Comparison of ENCODE assay signal across 21 cellular contexts in genomic region chr7:12646139-12646538, GRCh38. TPM values are rescaled to one million over a fixed set of nuclear protein-coding genes. Genes with fewer than 3 reads are reported as not detected.
DNase-seq lines count a peak whose midpoint lies in the region; ATAC-seq, FAIRE-seq and TF ChIP-seq lines count a peak whose summit lies in the region.
"Had no signal": no experiment of that assay in that cellular context is flagged by ENCODE, and none has a peak within 500 bp of the region (broad histone marks: within the 10 kb centered on the region; RNA-seq: fewer than 3 reads in every experiment).

No MANE protein-coding gene starts in this region.

- peaks cover 54% of the 10 kb centered on the region for H3K4me1 Mint-ChIP-seq in HFFc6 (ENCODE audit: low read depth)
- H3K4me1 Mint-ChIP-seq: activated CD8-positive, alpha-beta memory T cell treated with anti-CD3 and anti-CD28 coated beads, Interleukin-2, amount 10 ng/mL, durations not matched to agents 7 days and 5 days; immature natural killer cell; neural crest cell; T-helper 17 cell had no signal

- H3K4me3 Mint-ChIP-seq in HFFc6: no peak overlapping the region
- H3K4me3 Mint-ChIP-seq: activated CD8-positive, alpha-beta memory T cell treated with anti-CD3 and anti-CD28 coated beads, Interleukin-2, amount 10 ng/mL, durations not matched to agents 7 days and 5 days; immature natural killer cell; neural crest cell; T-helper 17 cell had no signal

- peak overlapping the region; percentile 61 for H3K27ac Mint-ChIP-seq in HFFc6
- H3K27ac Mint-ChIP-seq in activated naive CD4-positive, alpha-beta T cell treated with anti-CD3 and anti-CD28 coated beads, Interleukin-2, amount 50 U/mL, for 72 hours: no peak overlapping the region
- H3K27ac Mint-ChIP-seq: activated CD8-positive, alpha-beta memory T cell treated with anti-CD3 and anti-CD28 coated beads, Interleukin-2, amount 10 ng/mL, durations not matched to agents 7 days and 5 days; immature natural killer cell; T-helper 17 cell had no signal

- H3K9me3 ChIP-seq in adipocyte (ENCODE audit: control insufficient read depth, low read length): no peaks in the 10 kb centered on the region
- no peaks in the 10 kb centered on the region for H3K9me3 ChIP-seq in pancreas
- H3K9me3 ChIP-seq: vagina had no signal

- H3K36me3 ChIP-seq in adipocyte (ENCODE audit: control insufficient read depth, insufficient read depth, low read length, severe bottlenecking) (no peaks in the 10 kb centered on the region), pancreas (no peaks in the 10 kb centered on the region)
- H3K36me3 ChIP-seq: vagina had no signal

- H3K27me3 Mint-ChIP-seq in HFFc6 (ENCODE audit: insufficient read depth): no peaks in the 10 kb centered on the region
- H3K27me3 Mint-ChIP-seq: activated CD8-positive, alpha-beta memory T cell treated with anti-CD3 and anti-CD28 coated beads, Interleukin-2, amount 10 ng/mL, durations not matched to agents 7 days and 5 days; T-helper 17 cell had no signal

- no peaks in the 10 kb centered on the region for H3K4me1 ChIP-seq in adipocyte (ENCODE audit: control insufficient read depth, insufficient read depth, low read length)
- no peaks in the 10 kb centered on the region for H3K4me1 ChIP-seq in pancreas
- H3K4me1 ChIP-seq: vagina had no signal

- no peak overlapping the region for H3K4me3 ChIP-seq in AG09309 (ENCODE audit: control insufficient read depth, low read depth, low read length)
- H3K4me3 ChIP-seq in adipocyte (ENCODE audit: low read length): no peak overlapping the region
- H3K4me3 ChIP-seq in pancreas: no peak overlapping the region
- H3K4me3 ChIP-seq: vagina had no signal

- no peak overlapping the region for H3K9ac ChIP-seq in adipocyte (ENCODE audit: low read length)

- H3K36me3 Mint-ChIP-seq in HFFc6 (ENCODE audit: low read depth): peaks cover 14% of the 10 kb centered on the region; the same call in 1 of the 2 replicates
- H3K36me3 Mint-ChIP-seq in activated naive CD4-positive, alpha-beta T cell treated with anti-CD3 and anti-CD28 coated beads, Interleukin-2, amount 50 U/mL, for 72 hours: no peaks in the 10 kb centered on the region
- H3K36me3 Mint-ChIP-seq: activated CD8-positive, alpha-beta memory T cell treated with anti-CD3 and anti-CD28 coated beads, Interleukin-2, amount 10 ng/mL, durations not matched to agents 7 days and 5 days; immature natural killer cell had no signal

- no peaks in the 10 kb centered on the region for H3K9me3 Mint-ChIP-seq in HFFc6
- no peaks in the 10 kb centered on the region for H3K9me3 Mint-ChIP-seq in activated naive CD4-positive, alpha-beta T cell treated with anti-CD3 and anti-CD28 coated beads, Interleukin-2, amount 50 U/mL, for 72 hours
- H3K9me3 Mint-ChIP-seq: immature natural killer cell, neural crest cell had no signal

- TF ChIP-seq CTCF in AG09309 (IDR thresholded peaks at IDR 0.05; ENCODE audit: control insufficient read depth, insufficient read depth, low read depth, low read length, missing control alignments) (no peak), HFFc6 (IDR thresholded peaks at IDR 0.05) (no peak), pancreas (IDR thresholded peaks at IDR 0.05) (no peak)

- intact Hi-C loops in pancreas (cut with DNase I) (loop anchor here in 1 of 3 donors (10.0 kb wide), 1 partner anchor 619 kb away; no protein-coding TSS in a partner anchor), head of caudate nucleus (cut with DNase I) (no loop called here)

- 66 to 68% methylated on average over 1 of the region's 1 CpG for WGBS in pancreas, 2 donors

- no peak for FAIRE-seq in pancreas (lab: Jason Lieb, UNC)
- FAIRE-seq: colon had no signal

- no peak for ATAC-seq in pancreas
- no peak for ATAC-seq in activated naive CD4-positive, alpha-beta T cell treated with anti-CD3 and anti-CD28 coated beads, Interleukin-2, amount 50 U/mL, for 72 hours
- ATAC-seq: activated CD8-positive, alpha-beta memory T cell treated with anti-CD3 and anti-CD28 coated beads, Interleukin-2, amount 10 ng/mL, durations not matched to agents 7 days and 5 days; T-helper 17 cell had no signal

- peak; percentile 17 for DNase-seq in AG09309 (ENCODE audit: low read depth)
- peak; percentile 55 for DNase-seq in HFFc6
- DNase-seq in adipocyte (ENCODE audit: low read depth): peak; percentile 45
- DNase-seq in iris pigment epithelial cell (ENCODE audit: low read depth): peak; percentile 77
- DNase-seq in pancreas: no peak
- DNase-seq in middle frontal gyrus (ENCODE audit: extremely low spot score, low spot score): no peak
- no peak for DNase-seq in activated naive CD4-positive, alpha-beta T cell treated with anti-CD3 and anti-CD28 coated beads, Interleukin-2, amount 50 U/mL, for 72 hours (ENCODE audit: low spot score in 2 of 2)
- no peak for DNase-seq in head of caudate nucleus
- DNase-seq: activated CD4-positive, CD25-positive, alpha-beta regulatory T cell treated with anti-CD3 and anti-CD28 coated beads, Interleukin-2, amount 50 U/mL, for 72 hours; activated CD8-positive, alpha-beta memory T cell treated with anti-CD3 and anti-CD28 coated beads, Interleukin-2, amount 10 ng/mL, durations not matched to agents 7 days and 5 days; activated effector memory CD4-positive, alpha-beta T cell treated with anti-CD3 and anti-CD28 coated beads, Interleukin-2, amount 50 U/mL, for 16 hours; anterior cingulate cortex; immature natural killer cell; KBM-7; NCI-H1092 treated with DMSO at 0.1 percent for 48 hours; NCI-H2171 treated with DMSO at 0.1 percent for 48 hours; NK-92 treated with Interleukin-12 subunit alpha and Interleukin-12 subunit beta, amount 100 ng/mL, for 24 hours; T-helper 17 cell had no signal

- no peak overlapping the region for H3K27ac ChIP-seq in pancreas
- H3K27ac ChIP-seq: vagina had no signal

- H3K27me3 ChIP-seq in adipocyte (replicated peaks; ENCODE audit: control insufficient read depth, insufficient read depth, low read length) (no peaks in the 10 kb centered on the region), pancreas (no peaks in the 10 kb centered on the region)
- H3K27me3 ChIP-seq: vagina had no signal

RNA-seq across cellular contexts. Expression of gene ARL4A, which starts 41.3 kb away (rescaled TPM):
- total RNA-seq in HFFc6 (2021; fragmentation: NEBNext Ultra II Directional; extraction: Animal tissue kit (Norgen Biotek cat#: 25700)): 10 to 100 TPM; 12.5 to 15.5 (median 14.7) TPM
- total RNA-seq in pancreas: 1 to 10 TPM; 1.9 to 7.3 (median 4.2) TPM
- 1 to 10 TPM; 3.6 to 8.6 TPM for polyA plus RNA-seq in pancreas
- total RNA-seq in activated naive CD4-positive, alpha-beta T cell treated with anti-CD3 and anti-CD28 coated beads, Interleukin-2, amount 50 U/mL, for 72 hours: 10 to 100 TPM in 1 of 2 donors, 1 to 10 TPM in 1; 7.9 to 11.0 TPM

Comparison
In these comparisons a context has a peak if more than half of its experiments do, and no peak if none do; other contexts are left out.
1. DNase-seq: peak in AG09309 (single experiment), HFFc6 (single experiment), adipocyte (single experiment) and iris pigment epithelial cell (single experiment); none in pancreas (0 of 6), middle frontal gyrus (single experiment), activated naive CD4-positive, alpha-beta T cell treated with anti-CD3 and anti-CD28 coated beads, Interleukin-2, amount 50 U/mL, for 72 hours (0 of 2) and head of caudate nucleus (0 of 42).